Comparison of ENCODE assay signal across 8 cellular contexts in genomic region chr1:32761253-32761877, GRCh38. TPM values are rescaled to one million over a fixed set of nuclear protein-coding genes. Genes with fewer than 3 reads are reported as not detected.
DNase-seq lines count a peak whose midpoint lies in the region; ATAC-seq, FAIRE-seq and TF ChIP-seq lines count a peak whose summit lies in the region.

No MANE protein-coding gene starts in this region.

- peak; percentile 70 for FAIRE-seq in K562 (lab: Jason Lieb, UNC)

- no TSS peak for BruUV-seq in K562 (replicated peaks; lab: Mats Ljungman, UMichigan)

- H3K27ac ChIP-seq in CD4-positive, alpha-beta memory T cell (ENCODE audit: low read depth, low read length) = no peak overlapping the region
- H3K27ac ChIP-seq in HUES6 (ENCODE audit: low read depth, low read length) = peak overlapping the region; percentile 72
- H3K27ac ChIP-seq in K562 (ENCODE audit: extremely low read depth, low read depth, low read length) = peak overlapping the region; percentile 33
- H3K27ac ChIP-seq in mucosa of rectum (ENCODE audit: low read depth in 2 of 2, low read length in 2 of 2) = peak overlapping the region; percentile 98 to 99

- POLR2A ChIA-PET in CD4-positive, alpha-beta memory T cell (lab: Charles Lee; ENCODE audit: partially characterized antibody) = no interaction called here
- POLR2A ChIA-PET in K562 (lab: Yijun Ruan, JAX) = interaction anchor here (0.7 to 4.5 kb wide), 5 partner anchors 13 to 112 kb away, joined by 3 to 65 read pairs (median 3); no protein-coding TSS in a partner anchor

- no peak for DNase-seq in CD4-positive, alpha-beta memory T cell
- DNase-seq in K562 (ENCODE audit: extremely low read depth in 1 of 4, low spot score in 3 of 4) = peak; percentile 69 to 84 (median 80)
- no peak for DNase-seq in NCI-H526 (lab: John Stamatoyannopoulos, UW)
- no peak for DNase-seq in hippocampal formation (lab: John Stamatoyannopoulos, UW)

- peak overlapping the region in 4 of 7 donors; percentile 11 to 74 (median 38) for H3K27ac Mint-ChIP-seq in CD4-positive, alpha-beta memory T cell

- H3K79me2 ChIP-seq in K562 (ENCODE audit: control insufficient read depth, insufficient read depth, low read length) = peaks cover 68% of the 10 kb centered on the region

- 4% methylated on average over 9 of the region's 10 CpGs for WGBS in K562 (ENCODE audit: insufficient coverage, low coverage, missing lambda C conversion rate)

- H2AFZ ChIP-seq in K562 (ENCODE audit: low read depth, low read length) = no peak overlapping the region

- no peak overlapping the region for H3K4me3 Mint-ChIP-seq in CD4-positive, alpha-beta memory T cell

- intact Hi-C loops in CD4-positive, alpha-beta memory T cell (cut with micrococcal nuclease) = no loop called here
- intact Hi-C loops in K562 (cut with micrococcal nuclease) = no loop called here

- H3K9me1 ChIP-seq in K562 (ENCODE audit: control insufficient read depth, insufficient read depth, low read length) = peaks cover 17% of the 10 kb centered on the region

- no peaks in the 10 kb centered on the region for H3K9me3 Mint-ChIP-seq in CD4-positive, alpha-beta memory T cell

- peak overlapping the region; percentile 72 for H3K9ac ChIP-seq in HUES6 (ENCODE audit: low read length)
- H3K9ac ChIP-seq in K562 (ENCODE audit: insufficient read depth in 1 of 2, low read depth in 2 of 2, low read length in 2 of 2) = peak overlapping the region in 1 of 2 experiments; percentile 85; a peak in 2 of 4 replicates
- H3K9ac ChIP-seq in mucosa of rectum (ENCODE audit: low read depth in 1 of 2, low read length in 2 of 2) = peak overlapping the region; percentile 14 to 80

- no peak overlapping the region for H3K4me3 ChIP-seq in CD4-positive, alpha-beta memory T cell (ENCODE audit: low read length in 2 of 2)
- H3K4me3 ChIP-seq in HUES6 (ENCODE audit: low read depth, low read length) (peak overlapping the region; percentile 13), K562 (no peak overlapping the region), mucosa of rectum (ENCODE audit: low read length in 2 of 2) (peak overlapping the region; percentile 34 to 48)

- H4K20me1 ChIP-seq in K562 (replicated peaks; ENCODE audit: control insufficient read depth, insufficient read depth, low read length) = peaks cover 51% of the 10 kb centered on the region

- no peak for TF ChIP-seq RAD21 in K562 (CRISPR knock-in tag; conservative IDR thresholded peaks at IDR 0.05 in 1 of 2, IDR thresholded peaks at IDR 0.05 in 1 of 2)

- H3K4me1 ChIP-seq in CD4-positive, alpha-beta memory T cell (ENCODE audit: insufficient read depth, low read length) = peaks cover 8% of the 10 kb centered on the region
- H3K4me1 ChIP-seq in HUES6 (ENCODE audit: control insufficient read depth, insufficient read depth, low read length) (peaks cover 69% of the 10 kb centered on the region), K562 (replicated peaks in 1 of 2; ENCODE audit: control insufficient read depth in 2 of 2, insufficient read depth in 2 of 2, low read length in 2 of 2) (peaks cover 62 to 66% of the 10 kb centered on the region in 2 experiments), mucosa of rectum (ENCODE audit: control insufficient read depth in 2 of 2, insufficient read depth in 2 of 2, low read length in 2 of 2) (peaks cover 45 to 68% of the 10 kb centered on the region in 2 donors)

- H3K27me3 Mint-ChIP-seq in CD4-positive, alpha-beta memory T cell = no peaks in the 10 kb centered on the region

- H3K4me2 ChIP-seq in K562 (ENCODE audit: insufficient read depth, low read length) = peak overlapping the region; percentile 48

- H3K4me1 Mint-ChIP-seq in CD4-positive, alpha-beta memory T cell = peaks cover 9 to 22% (median 15%) of the 10 kb centered on the region in 4 donors

- H3K9me3 ChIP-seq in CD4-positive, alpha-beta memory T cell (ENCODE audit: control insufficient read depth in 1 of 2, low read length in 2 of 2) = no peaks in the 10 kb centered on the region
- H3K9me3 ChIP-seq in HUES6 (ENCODE audit: control insufficient read depth, insufficient read depth, low read depth, low read length) (no peaks in the 10 kb centered on the region), K562 (replicated peaks; ENCODE audit: control insufficient read depth, insufficient read depth, low read depth, low read length) (no peaks in the 10 kb centered on the region), mucosa of rectum (ENCODE audit: control insufficient read depth in 2 of 2, low read length in 2 of 2) (no peaks in the 10 kb centered on the region)

- no peaks in the 10 kb centered on the region for H3K36me3 ChIP-seq in CD4-positive, alpha-beta memory T cell (ENCODE audit: insufficient read depth, low read length)
- H3K36me3 ChIP-seq in HUES6 (ENCODE audit: control insufficient read depth, insufficient read depth, low read length) (no peaks in the 10 kb centered on the region), K562 (ENCODE audit: control insufficient read depth, insufficient read depth, low read length) (peaks cover 25% of the 10 kb centered on the region; the same call in 2 of the 3 replicates), mucosa of rectum (ENCODE audit: control insufficient read depth in 2 of 2, insufficient read depth in 2 of 2, low read length in 2 of 2) (peaks cover 0 to 13% of the 10 kb centered on the region in 2 donors)

- TF ChIP-seq EP300 in K562 (IDR thresholded peaks at IDR 0.05; ENCODE audit: low read length) = no peak

- H3K36me3 Mint-ChIP-seq in CD4-positive, alpha-beta memory T cell = no peaks in the 10 kb centered on the region

- ATAC-seq in K562 (peak; percentile 28), GM21717 (IDR thresholded peaks at IDR 0.05; ENCODE audit: unreplicated experiment) (no peak), GM18511 (IDR thresholded peaks at IDR 0.05; ENCODE audit: unreplicated experiment) (no peak)

- CTCF ChIA-PET in CD4-positive, alpha-beta memory T cell (lab: Charles Lee; ENCODE audit: partially characterized antibody) = interaction anchor here (1.1 to 3.2 kb wide), 3 partner anchors 13 to 49 kb away, joined by 4 to 20 read pairs (median 10); no protein-coding TSS in a partner anchor
- CTCF ChIA-PET in K562 (lab: Yijun Ruan, JAX; ENCODE audit: low intra/inter-chr PET ratio) = interaction anchor here (0.6 kb wide), 1 partner anchor 11 kb away, joined by 3 read pairs; no protein-coding TSS in a partner anchor

- TF ChIP-seq CTCF in K562 (IDR thresholded peaks at IDR 0.05 in 2 of 3, conservative IDR thresholded peaks at IDR 0.05 in 1 of 3; ENCODE audit: insufficient read depth in 2 of 3, low read depth in 1 of 3, low read length in 3 of 3) = no peak

- in situ Hi-C loops in K562 (cut with MboI) = loop anchor here (10.0 kb wide), 1 partner anchor 47 kb away; no protein-coding TSS in a partner anchor

- TF ChIP-seq POLR2A in K562 (conservative IDR thresholded peaks at IDR 0.05) = no peak

- no peaks in the 10 kb centered on the region for H3K27me3 ChIP-seq in CD4-positive, alpha-beta memory T cell (ENCODE audit: insufficient read depth, low read length)
- H3K27me3 ChIP-seq in HUES6 (ENCODE audit: control insufficient read depth, insufficient read depth, low read length) (no peaks in the 10 kb centered on the region), K562 (ENCODE audit: control insufficient read depth in 2 of 2, insufficient read depth in 2 of 2, low read length in 2 of 2) (no peaks in the 10 kb centered on the region), mucosa of rectum (ENCODE audit: control insufficient read depth in 2 of 2, insufficient read depth in 2 of 2, low read length in 2 of 2) (no peaks in the 10 kb centered on the region)

RNA-seq across cellular contexts. Expression of gene YARS1, which starts 55.8 kb away (rescaled TPM):
- total RNA-seq in CD4-positive, alpha-beta memory T cell = 100 to 1,000 TPM; 110 to 114 TPM
- polyA plus RNA-seq in CD4-positive, alpha-beta memory T cell = 10 to 100 TPM; 46.6 to 70.0 TPM
- total RNA-seq in K562 (2011; cell fraction: chromatin; rRNA removed; ENCODE audit: low replicate concordance) = 469 and 618 TPM in 2 replicates
- total RNA-seq in K562 (2011; cell fraction: nucleolus; rRNA removed) = 286 and 302 TPM in 2 replicates
- 416 and 469 TPM in 2 replicates for total RNA-seq in K562 (2011; cell fraction: nucleoplasm; rRNA removed)
- 336 and 418 TPM in 2 replicates for total RNA-seq in K562 (2014; rRNA removed)
- 207 and 229 TPM in 2 replicates for total RNA-seq in K562 (2014; rRNA removed; fragmentation: Illumina TruSeq; extraction: Trizol)
- total RNA-seq in K562 (2015; rRNA removed; fragmentation: Illumina TruSeq; extraction: Trizol) = 127 TPM in 2 replicates
- 276 and 306 TPM in 2 replicates for total RNA-seq in K562 (2021)
- 166 and 174 TPM in 2 replicates for polyA plus RNA-seq in K562 (2011; rRNA removed)
- 69.3 and 114 TPM in 2 replicates for polyA plus RNA-seq in K562 (2011; cell fraction: cytosol; rRNA removed)
- 229 and 316 TPM in 2 replicates for polyA plus RNA-seq in K562 (2011; cell fraction: nucleus; rRNA removed)
- 197 and 532 TPM in 2 replicates for polyA plus RNA-seq in K562 (2012)
- 312 and 330 TPM in 2 replicates for polyA plus RNA-seq in K562 (2014; fragmentation: Illumina TruSeq; extraction: Trizol)
- 10 to 100 TPM; 66.2 to 92.8 TPM for polyA plus RNA-seq in K562 (2014; fragmentation: Nextera tagmentation; extraction: Ambion mirVana)
- 182 and 201 TPM in 2 replicates for polyA plus RNA-seq in K562 (2014; rRNA removed)
- polyA minus RNA-seq in K562 (2011; rRNA and poly(A)+ RNA removed) = 215 and 273 TPM in 2 replicates
- polyA minus RNA-seq in K562 (2011; cell fraction: cytosol; rRNA and poly(A)+ RNA removed) = 116 and 173 TPM in 2 replicates
- 55.7 and 137 TPM in 2 replicates for polyA minus RNA-seq in K562 (2011; cell fraction: nucleus; rRNA and poly(A)+ RNA removed)

RNA-seq across cellular contexts. Expression of gene S100PBP, which starts 56.1 kb away (rescaled TPM):
- total RNA-seq in CD4-positive, alpha-beta memory T cell = 10 to 100 TPM; 63.2 to 65.5 TPM
- 10 to 100 TPM in 1 of 2 donors, 1 to 10 TPM in 1; 6.5 to 14.0 TPM for polyA plus RNA-seq in CD4-positive, alpha-beta memory T cell
- total RNA-seq in K562 (2011; cell fraction: chromatin; rRNA removed; ENCODE audit: low replicate concordance) = 129 and 333 TPM in 2 replicates
- 72.0 and 90.1 TPM in 2 replicates for total RNA-seq in K562 (2011; cell fraction: nucleolus; rRNA removed)
- 168 and 289 TPM in 2 replicates for total RNA-seq in K562 (2011; cell fraction: nucleoplasm; rRNA removed)
- total RNA-seq in K562 (2014; rRNA removed) (22.8 and 25.7 TPM in 2 replicates), K562 (2014; rRNA removed; fragmentation: Illumina TruSeq; extraction: Trizol) (60.2 and 71.1 TPM in 2 replicates), K562 (2015; rRNA removed; fragmentation: Illumina TruSeq; extraction: Trizol) (36.3 and 45.2 TPM in 2 replicates), K562 (2021) (39.7 and 51.4 TPM in 2 replicates)
- polyA plus RNA-seq in K562 (2011; rRNA removed) (58.9 and 59.8 TPM in 2 replicates), K562 (2014; fragmentation: Illumina TruSeq; extraction: Trizol) (29.4 and 32.9 TPM in 2 replicates), K562 (2014; fragmentation: Nextera tagmentation; extraction: Ambion mirVana) (10 to 100 TPM; 22.9 to 31.8 TPM), K562 (2014; rRNA removed) (29.3 and 37.7 TPM in 2 replicates)
- 11.6 and 25.9 TPM in 2 replicates for polyA plus RNA-seq in K562 (2011; cell fraction: cytosol; rRNA removed)
- 46.3 and 64.2 TPM in 2 replicates for polyA plus RNA-seq in K562 (2011; cell fraction: nucleus; rRNA removed)
- polyA plus RNA-seq in K562 (2012) = 17.6 and 23.2 TPM in 2 replicates
- 81.4 and 115 TPM in 2 replicates for polyA minus RNA-seq in K562 (2011; rRNA and poly(A)+ RNA removed)
- polyA minus RNA-seq in K562 (2011; cell fraction: cytosol; rRNA and poly(A)+ RNA removed) = 23.3 and 23.8 TPM in 2 replicates
- 27.1 and 58.4 TPM in 2 replicates for polyA minus RNA-seq in K562 (2011; cell fraction: nucleus; rRNA and poly(A)+ RNA removed)

RNA-seq across cellular contexts. Expression of gene SYNC, which starts 58.8 kb away (rescaled TPM):
- not detected for total RNA-seq in CD4-positive, alpha-beta memory T cell
- not detected for polyA plus RNA-seq in CD4-positive, alpha-beta memory T cell
- total RNA-seq in K562 (2011; cell fraction: chromatin; rRNA removed; ENCODE audit: low replicate concordance) = 2.1 and 2.4 TPM in 2 replicates
- 1.7 and 1.8 TPM in 2 replicates for total RNA-seq in K562 (2011; cell fraction: nucleolus; rRNA removed)
- 1.2 and 1.5 TPM in 2 replicates for total RNA-seq in K562 (2011; cell fraction: nucleoplasm; rRNA removed)
- total RNA-seq in K562 (2014; rRNA removed) (0.86 and 1.1 TPM in 2 replicates), K562 (2014; rRNA removed; fragmentation: Illumina TruSeq; extraction: Trizol) (0.83 and 0.91 TPM in 2 replicates), K562 (2015; rRNA removed; fragmentation: Illumina TruSeq; extraction: Trizol) (0.87 and 1.1 TPM in 2 replicates), K562 (2021) (0.62 and 0.87 TPM in 2 replicates)
- polyA plus RNA-seq in K562 (2011; rRNA removed) (0.43 and 0.98 TPM in 2 replicates), K562 (2014; fragmentation: Illumina TruSeq; extraction: Trizol) (0.84 and 1.1 TPM in 2 replicates), K562 (2014; fragmentation: Nextera tagmentation; extraction: Ambion mirVana) (under 1 TPM; 0.49 to 0.74 TPM), K562 (2014; rRNA removed) (0.88 and 1.1 TPM in 2 replicates)
- polyA plus RNA-seq in K562 (2011; cell fraction: cytosol; rRNA removed) = 0.16 and 0.22 TPM in 2 replicates
- 0.37 and 0.92 TPM in 2 replicates for polyA plus RNA-seq in K562 (2011; cell fraction: nucleus; rRNA removed)
- polyA plus RNA-seq in K562 (2012) = 0.26 and 0.47 TPM in 2 replicates
- polyA minus RNA-seq in K562 (2011; rRNA and poly(A)+ RNA removed) = 1.2 and 1.3 TPM in 2 replicates
- polyA minus RNA-seq in K562 (2011; cell fraction: cytosol; rRNA and poly(A)+ RNA removed) = 0.73 and 0.76 TPM in 2 replicates
- 0.22 and 0.54 TPM in 2 replicates for polyA minus RNA-seq in K562 (2011; cell fraction: nucleus; rRNA and poly(A)+ RNA removed)

Comparison
In these comparisons a context has a peak if more than half of its experiments do, and no peak if none do; other contexts are left out.
1. DNase-seq: peak in K562 (4 of 4); none in CD4-positive, alpha-beta memory T cell (0 of 5), NCI-H526 (0 of 2) and hippocampal formation (0 of 2).
2. H3K4me3 ChIP-seq: peak in HUES6 (single experiment) and mucosa of rectum (2 of 2); none in CD4-positive, alpha-beta memory T cell (0 of 2) and K562 (single experiment).